ENCODE assay signal across 15 cellular contexts in the genomic region with DNA sequence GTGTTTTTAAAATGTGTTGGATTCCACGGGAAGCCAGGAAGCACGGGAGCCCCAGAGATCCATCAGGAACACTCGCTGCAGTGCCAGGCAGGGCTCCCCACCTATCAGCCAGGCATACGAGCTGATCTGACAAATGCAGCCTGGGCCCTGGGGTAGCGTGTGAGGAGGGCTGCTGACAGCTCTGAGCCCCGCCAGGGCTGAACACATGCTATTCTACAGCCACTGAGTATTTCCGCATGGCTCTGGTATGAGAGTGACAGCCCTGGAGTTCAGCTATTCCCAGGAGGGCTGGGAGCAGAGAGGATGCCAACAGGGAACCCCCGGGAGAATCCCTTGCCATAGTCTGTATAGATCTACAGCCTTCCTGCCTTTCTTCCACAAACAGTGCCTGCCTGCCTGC.
DNase-seq lines count a peak whose midpoint lies in the region; ATAC-seq and TF ChIP-seq lines count a peak whose summit lies in the region.
"Had no signal": no experiment of that assay in that cellular context is flagged by ENCODE, and none has a peak within 500 bp of the region (broad histone marks: within the 10 kb centered on the region; RNA-seq: fewer than 3 reads in every experiment).

No MANE protein-coding gene starts in this region.

- H3K9me3 ChIP-seq in neuronal stem cell (replicated peaks in 1 of 2; ENCODE audit: control insufficient read depth in 2 of 2, insufficient read depth in 1 of 2, low read depth in 1 of 2, low read length in 2 of 2) = peaks cover 0 to 3% of the 10 kb centered on the region in 2 donors
- H3K9me3 ChIP-seq: HAP-1 had no signal

- H2BK5ac ChIP-seq in neuronal stem cell (ENCODE audit: low read length) = no peak overlapping the region

- intact Hi-C loops in left ventricle myocardium superior (cut with micrococcal nuclease) = no loop called here

- peaks cover 0 to 7% of the 10 kb centered on the region in 2 donors for H3K4me1 ChIP-seq in neuronal stem cell (ENCODE audit: control insufficient read depth in 2 of 2, insufficient read depth in 1 of 2, low read depth in 1 of 2, low read length in 2 of 2)
- H3K4me1 ChIP-seq: Caco-2, HAP-1 had no signal

- no peak overlapping the region for H3K4me2 ChIP-seq in neuronal stem cell (ENCODE audit: insufficient read depth, low read length, poor library complexity, severe bottlenecking)

- no peak overlapping the region for H2AFZ ChIP-seq in neuronal stem cell (ENCODE audit: low read length)

- no peak overlapping the region for H4K8ac ChIP-seq in neuronal stem cell (ENCODE audit: low read depth, low read length)

- H3K4me3 ChIP-seq in neuronal stem cell (ENCODE audit: low read length in 2 of 2) = no peak overlapping the region
- H3K4me3 ChIP-seq: HAP-1, MG63 had no signal

- H3K79me1 ChIP-seq in neuronal stem cell (ENCODE audit: low read depth, low read length) = no peaks in the 10 kb centered on the region

- no peak overlapping the region for H2BK15ac ChIP-seq in neuronal stem cell (ENCODE audit: low read length)

- ATAC-seq in left ventricle myocardium superior = peak; percentile 90
- ATAC-seq: HepG2 had no signal

- H3K14ac ChIP-seq in neuronal stem cell (ENCODE audit: low read length) = peak overlapping the region; percentile 15

- H2BK12ac ChIP-seq in neuronal stem cell (ENCODE audit: low read length) = no peak overlapping the region

- H3K23ac ChIP-seq in neuronal stem cell (ENCODE audit: low read depth, low read length, poor library complexity) = no peak overlapping the region

- TF ChIP-seq POLR2A in erythroblast (IDR thresholded peaks at IDR 0.05; ENCODE audit: low read length) = no peak

- H3K4ac ChIP-seq in neuronal stem cell (ENCODE audit: low read length) = no peak overlapping the region

- peak overlapping the region; percentile 45 for H3K18ac ChIP-seq in neuronal stem cell (ENCODE audit: low read length)

- no peak overlapping the region for H2BK120ac ChIP-seq in neuronal stem cell (ENCODE audit: low read depth, low read length)

- H3K36me3 ChIP-seq in neuronal stem cell (replicated peaks in 1 of 2; ENCODE audit: control insufficient read depth in 2 of 2, insufficient read depth in 2 of 2, low read length in 2 of 2) = no peaks in the 10 kb centered on the region
- H3K36me3 ChIP-seq: HAP-1, MG63 had no signal

- H3K27ac ChIP-seq in neuronal stem cell (replicated peaks; ENCODE audit: low read length) = no peak overlapping the region

- no peak overlapping the region for H3K9ac ChIP-seq in neuronal stem cell (ENCODE audit: low read depth, low read length, poor library complexity)

- no peak overlapping the region for H4K91ac ChIP-seq in neuronal stem cell (ENCODE audit: low read depth, low read length, poor library complexity)

- H2AK5ac ChIP-seq in neuronal stem cell (ENCODE audit: low read depth, low read length) = no peak overlapping the region

- peaks cover 0 to 4% (median 0%) of the 10 kb centered on the region in 3 experiments for H3K27me3 ChIP-seq in neuronal stem cell (ENCODE audit: control insufficient read depth in 3 of 3, insufficient read depth in 3 of 3, low read depth in 1 of 3, low read length in 3 of 3)
- H3K27me3 ChIP-seq: MG63 had no signal

- WGBS in neuronal stem cell (ENCODE audit: extremely low coverage in 2 of 2, insufficient read length in 2 of 2, insufficient replicate concordance in 1 of 2), 2 donors = no CpG with 5 or more reads among the region's 8 CpGs

- peak; percentile 42 for DNase-seq in AG20443 (ENCODE audit: low spot score)
- peak; percentile 24 for DNase-seq in NCI-H2171 (lab: John Stamatoyannopoulos, UW)
- peak; percentile 53 for DNase-seq in left ventricle myocardium superior
- DNase-seq in neuronal stem cell (ENCODE audit: low spot score) = no peak
- no peak for DNase-seq in activated CD4-positive, alpha-beta T cell treated with anti-CD3 and anti-CD28 coated beads, Interleukin-2, amount 50 U/mL, for 4 hours
- DNase-seq in COLO829 (ENCODE audit: low spot score) = no peak
- DNase-seq in erythroblast (lab: John Stamatoyannopoulos, UW) = no peak
- DNase-seq: C1 segment of cervical spinal cord, Caco-2, MG63, NCI-H1092 treated with DMSO at 0.1 percent for 48 hours, NCI-H1694 treated with DMSO at 0.1 percent for 48 hours, NCI-H774 had no signal

Comparison
In these comparisons a context has a peak if more than half of its experiments do, and no peak if none do; other contexts are left out.
1. DNase-seq: peak in AG20443 (single experiment), NCI-H2171 (single experiment) and left ventricle myocardium superior (single experiment); none in neuronal stem cell (single experiment), activated CD4-positive, alpha-beta T cell treated with anti-CD3 and anti-CD28 coated beads, Interleukin-2, amount 50 U/mL, for 4 hours (0 of 2), COLO829 (single experiment) and erythroblast (0 of 2).